13 cellular contexts compared by ENCODE assay signal in the genomic region with DNA sequence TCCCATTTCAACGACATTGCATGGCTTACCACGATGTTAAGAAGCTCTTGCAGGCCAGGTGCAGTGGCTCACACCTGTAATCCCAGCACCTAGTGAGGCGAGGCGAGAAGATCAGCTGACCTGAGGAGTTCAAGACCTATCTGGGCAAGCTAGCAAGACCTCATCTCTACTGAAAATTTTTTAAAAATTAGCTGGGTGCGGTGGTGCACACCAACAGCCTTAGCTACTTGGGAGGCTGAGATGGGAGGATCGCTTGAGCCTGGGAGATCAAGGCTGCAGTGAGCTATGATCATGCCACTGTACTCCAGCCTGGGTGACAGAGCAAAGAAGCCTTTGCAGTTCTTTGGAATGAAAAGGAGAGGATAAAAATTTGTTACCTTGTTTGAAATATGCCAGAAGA. TPM values are rescaled to one million over a fixed set of nuclear protein-coding genes. Genes with fewer than 3 reads are reported as not detected.
"Had no signal": no experiment of that assay in that cellular context is flagged by ENCODE, and none has a peak within 500 bp of the region (broad histone marks: within the 10 kb centered on the region; RNA-seq: fewer than 3 reads in every experiment).

No MANE protein-coding gene starts in this region.

RNA-seq across cellular contexts. Expression of gene AMY1B, which starts 21.4 kb away (rescaled TPM):
- total RNA-seq: dermis blood vessel endothelial cell, endothelial cell of umbilical vein, epithelial cell of proximal tubule, esophagus squamous epithelium, heart right ventricle, liver, mammary epithelial cell, mononuclear cell, osteoblast, pulmonary artery endothelial cell, smooth muscle cell, testis, vagina had no signal
- polyA plus RNA-seq: endothelial cell of umbilical vein, heart right ventricle, liver, mammary epithelial cell, smooth muscle cell had no signal

RNA-seq across cellular contexts. Expression of gene AMY1C, which starts 32.3 kb away (rescaled TPM):
- total RNA-seq: dermis blood vessel endothelial cell, endothelial cell of umbilical vein, epithelial cell of proximal tubule, esophagus squamous epithelium, heart right ventricle, liver, mammary epithelial cell, mononuclear cell, osteoblast, pulmonary artery endothelial cell, smooth muscle cell, vagina had no signal
- polyA plus RNA-seq: endothelial cell of umbilical vein, heart right ventricle, liver, mammary epithelial cell, smooth muscle cell had no signal
